In the genomic region with DNA sequence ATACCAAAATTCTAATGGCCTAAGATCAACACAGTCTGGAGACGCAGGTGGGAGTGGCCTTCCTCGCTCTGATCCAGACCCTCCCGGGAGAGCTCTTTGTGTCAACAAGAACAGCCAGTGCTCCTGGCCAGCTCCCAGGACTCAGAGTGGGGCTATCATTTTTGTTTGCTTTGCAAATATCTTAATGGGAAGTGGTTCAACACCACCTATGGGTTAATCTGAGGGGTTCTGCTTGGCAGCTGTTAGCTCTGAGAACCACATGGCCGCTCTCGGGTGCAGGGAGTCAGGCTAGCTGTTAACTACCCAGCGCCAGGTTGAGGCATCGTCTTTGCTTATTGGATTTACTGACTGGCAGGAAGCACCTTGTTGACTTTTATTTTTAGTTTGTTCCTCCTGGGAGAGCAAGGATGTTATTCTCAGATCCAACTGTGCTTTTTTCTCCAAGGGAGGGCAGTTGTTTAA, we compare ENCODE assay signal across 1 cellular context.
A peak's percentile ranks its signal among the peaks of the same experiment; 100 is the strongest.
TF ChIP-seq lines count a peak whose summit lies in the region.

No MANE protein-coding gene starts in this region.

TF ChIP-seq in HepG2, 621 proteins besides CTCF, POLR2A, EP300 and RAD21 (continued from another document and continues in another):
- TF ChIP-seq CREBL2 (CRISPR knock-in tag; IDR thresholded peaks at IDR 0.05; ENCODE audit: borderline replicate concordance) (no peak), HMG20B (CRISPR knock-in tag; conservative IDR thresholded peaks at IDR 0.05) (0 out of 2 replicates have a peak, but pooled peaks have one; percentile 27), ZSCAN29 (CRISPR knock-in tag; conservative IDR thresholded peaks at IDR 0.05) (no peak), ZNF232 (CRISPR knock-in tag; IDR thresholded peaks at IDR 0.05; ENCODE audit: borderline replicate concordance) (peak; percentile 70; the same call in 1 of the 2 replicates), NCOA2 (CRISPR knock-in tag; IDR thresholded peaks at IDR 0.05) (peak; percentile 60; the same call in 1 of the 2 replicates), ZFP62 (CRISPR knock-in tag; IDR thresholded peaks at IDR 0.05) (no peak), ARID2 (CRISPR knock-in tag; IDR thresholded peaks at IDR 0.05; ENCODE audit: borderline replicate concordance) (no peak), ZUFSP (CRISPR knock-in tag; IDR thresholded peaks at IDR 0.05; ENCODE audit: borderline replicate concordance) (no peak), ZNF644 (CRISPR knock-in tag; IDR thresholded peaks at IDR 0.05; ENCODE audit: low read depth) (peak; percentile 79; the same call in 1 of the 2 replicates), PCBP2 (optimal IDR thresholded peaks at IDR 0.05; ENCODE audit: low read depth, low read length, poor library complexity, severe bottlenecking) (no peak), ZNF646 (CRISPR knock-in tag; IDR thresholded peaks at IDR 0.05) (no peak), NFATC3 (CRISPR knock-in tag; IDR thresholded peaks at IDR 0.05) (no peak), HDAC6 (IDR thresholded peaks at IDR 0.05; ENCODE audit: low read depth, low read length) (no peak), TCF7L2 (IDR thresholded peaks at IDR 0.05; ENCODE audit: low read depth, low read length) (no peak), CBFB (CRISPR knock-in tag; IDR thresholded peaks at IDR 0.05) (no peak), MLLT10 (CRISPR knock-in tag; IDR thresholded peaks at IDR 0.05) (no peak), FOSL2 (CRISPR knock-in tag; IDR thresholded peaks at IDR 0.05) (peak; percentile 44), ZNF431 (CRISPR knock-in tag; IDR thresholded peaks at IDR 0.05; ENCODE audit: borderline replicate concordance, low read depth) (no peak), NFYC (CRISPR knock-in tag; IDR thresholded peaks at IDR 0.05) (no peak), MTF1 (CRISPR knock-in tag; IDR thresholded peaks at IDR 0.05) (no peak), ZNF678 (CRISPR knock-in tag; IDR thresholded peaks at IDR 0.05) (no peak), BCL3 (CRISPR knock-in tag; IDR thresholded peaks at IDR 0.05) (no peak), ZNF781 (CRISPR knock-in tag; IDR thresholded peaks at IDR 0.05; ENCODE audit: borderline replicate concordance, not compliant biosample characterization) (no peak), HOMEZ (CRISPR knock-in tag; IDR thresholded peaks at IDR 0.05; ENCODE audit: low read depth) (peak; percentile 87), ZBTB3 (CRISPR knock-in tag; IDR thresholded peaks at IDR 0.05; ENCODE audit: borderline replicate concordance, low read depth) (no peak), MED13 (CRISPR knock-in tag; IDR thresholded peaks at IDR 0.05) (no peak), ZNF724P (CRISPR knock-in tag; IDR thresholded peaks at IDR 0.05; ENCODE audit: borderline replicate concordance) (no peak), PHF21A (CRISPR knock-in tag; IDR thresholded peaks at IDR 0.05) (peak; percentile 89), ZMYM4 (CRISPR knock-in tag; IDR thresholded peaks at IDR 0.05) (peak; percentile 82), KLF12 (CRISPR knock-in tag; IDR thresholded peaks at IDR 0.05; ENCODE audit: borderline replicate concordance) (no peak), ELF4 (CRISPR knock-in tag; IDR thresholded peaks at IDR 0.05; ENCODE audit: borderline replicate concordance) (no peak), KDM6A (CRISPR knock-in tag; IDR thresholded peaks at IDR 0.05; ENCODE audit: low read depth) (no peak), ATF4 (CRISPR knock-in tag; IDR thresholded peaks at IDR 0.05) (no peak), HNRNPH1 (optimal IDR thresholded peaks at IDR 0.05; ENCODE audit: low read depth, low read length) (no peak), KDM5B (CRISPR knock-in tag; IDR thresholded peaks at IDR 0.05; ENCODE audit: borderline replicate concordance) (0 out of 2 replicates have a peak, but pooled peaks have one; percentile 35), NR3C1 (CRISPR knock-in tag; IDR thresholded peaks at IDR 0.05) (no peak), JUNB (CRISPR knock-in tag; IDR thresholded peaks at IDR 0.05; ENCODE audit: borderline replicate concordance) (no peak), MTERF4 (CRISPR knock-in tag; IDR thresholded peaks at IDR 0.05) (0 out of 2 replicates have a peak, but pooled peaks have one; percentile 58), ZNF574 (CRISPR knock-in tag; IDR thresholded peaks at IDR 0.05) (peak; percentile 46), TBL1XR1 (IDR thresholded peaks at IDR 0.05; ENCODE audit: borderline replicate concordance, low read length, partially characterized antibody) (no peak), PLSCR1 (CRISPR knock-in tag; IDR thresholded peaks at IDR 0.05; ENCODE audit: borderline replicate concordance) (no peak), ZFYVE20 (CRISPR knock-in tag; IDR thresholded peaks at IDR 0.05; ENCODE audit: borderline replicate concordance, low read depth) (no peak), CCDC6 (CRISPR knock-in tag; IDR thresholded peaks at IDR 0.05) (no peak), FOXM1 (CRISPR knock-in tag; IDR thresholded peaks at IDR 0.05) (no peak), PRPF4 (IDR thresholded peaks at IDR 0.05; ENCODE audit: low read depth, low read length, poor library complexity, severe bottlenecking) (no peak)
- TF ChIP-seq, protein P1, sequence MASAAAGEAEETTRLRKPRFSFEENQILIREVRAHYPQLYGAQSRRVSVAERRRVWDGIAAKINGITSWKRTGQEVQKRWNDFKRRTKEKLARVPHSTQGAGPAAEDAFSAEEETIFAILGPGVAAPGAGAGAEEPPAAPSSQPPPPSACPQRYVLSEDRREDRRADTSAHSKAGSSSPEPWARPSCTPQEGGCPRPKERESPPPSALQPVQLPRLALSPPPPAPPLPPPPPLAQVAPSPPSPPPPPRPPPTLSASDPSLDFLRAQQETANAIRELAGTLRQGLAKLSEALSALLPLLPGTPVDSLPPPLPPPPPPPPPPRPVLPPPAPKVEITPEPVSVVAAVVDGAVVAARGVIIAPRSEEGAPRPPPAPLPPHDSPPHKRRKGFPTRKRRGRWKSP (CRISPR knock-in tag; IDR thresholded peaks at IDR 0.05) = peak; percentile 54; the same call in 1 of the 2 replicates
